Comparison of ENCODE assay signal across 20 cellular contexts in the genomic region with DNA sequence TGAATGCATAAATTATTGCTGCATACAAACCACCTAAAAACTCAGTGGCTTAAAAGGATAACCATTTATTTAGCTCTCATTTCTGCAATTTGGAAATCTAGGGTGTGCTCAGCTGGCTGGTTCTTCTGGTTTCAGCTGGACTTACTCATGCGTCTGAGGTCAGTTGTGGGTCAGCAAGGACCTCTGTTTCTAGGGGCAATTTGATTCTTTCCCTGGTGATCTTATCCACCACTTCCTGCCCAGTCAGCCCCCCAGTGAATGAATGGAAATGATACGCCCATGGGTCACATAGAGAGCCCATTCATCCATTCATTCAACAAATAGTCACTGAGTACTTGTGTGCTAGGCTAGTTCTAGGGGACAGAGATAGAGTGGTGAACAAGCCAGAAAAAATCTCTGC. TPM values are rescaled to one million over a fixed set of nuclear protein-coding genes. Genes with fewer than 3 reads are reported as not detected.
DNase-seq lines count a peak whose midpoint lies in the region; ATAC-seq and TF ChIP-seq lines count a peak whose summit lies in the region.
"Had no signal": no experiment of that assay in that cellular context is flagged by ENCODE, and none has a peak within 500 bp of the region (broad histone marks: within the 10 kb centered on the region; RNA-seq: fewer than 3 reads in every experiment).

No MANE protein-coding gene starts in this region.

- H3K9me3 Mint-ChIP-seq in activated naive CD4-positive, alpha-beta T cell treated with anti-CD3 and anti-CD28 coated beads, Interleukin-2, amount 50 U/mL, for 24 hours = peaks cover 4% of the 10 kb centered on the region
- H3K9me3 Mint-ChIP-seq in activated naive CD4-positive, alpha-beta T cell treated with anti-CD3 and anti-CD28 coated beads for 36 hours = peaks cover 43% of the 10 kb centered on the region
- peaks cover 6 to 11% of the 10 kb centered on the region in 2 donors for H3K9me3 Mint-ChIP-seq in effector memory CD8-positive, alpha-beta T cell
- H3K9me3 Mint-ChIP-seq in activated CD4-positive, alpha-beta memory T cell treated with anti-CD3 and anti-CD28 coated beads for 36 hours = peaks cover 44% of the 10 kb centered on the region

- no peak for DNase-seq in activated naive CD4-positive, alpha-beta T cell treated with anti-CD3 and anti-CD28 coated beads for 36 hours
- peak; percentile 80 for DNase-seq in NCI-H226
- DNase-seq in effector memory CD8-positive, alpha-beta T cell = no peak
- peak; percentile 10 for DNase-seq in sigmoid colon
- no peak for DNase-seq in CD1c-positive myeloid dendritic cell (ENCODE audit: extremely low spot score)
- no peak for DNase-seq in activated CD4-positive, alpha-beta memory T cell treated with anti-CD3 and anti-CD28 coated beads for 36 hours
- DNase-seq: activated B cell treated with CpG ODN at 0.5 μM for 24 hours; H9; left colon; midbrain; NCI-H2029 treated with DMSO at 0.1 percent for 48 hours; stimulated activated CD4-positive, alpha-beta T cell treated with anti-CD3 and anti-CD28 coated beads, Interleukin-12 subunit alpha, Interleukin-12 subunit beta, amount 100 ng/mL, for 4 hours; T-helper 2 cell had no signal

- TF ChIP-seq CTCF in sigmoid colon (IDR thresholded peaks at IDR 0.05) = no peak

- POLR2A ChIA-PET in activated CD4-positive, alpha-beta memory T cell treated with anti-CD3 and anti-CD28 coated beads for 36 hours (lab: Charles Lee) = interaction anchor here (5.2 kb wide), 1 partner anchor 7 kb away, joined by 15 read pairs; no protein-coding TSS in a partner anchor

- CTCF ChIA-PET in activated naive CD4-positive, alpha-beta T cell treated with anti-CD3 and anti-CD28 coated beads for 36 hours (lab: Charles Lee) = no interaction called here
- CTCF ChIA-PET in activated CD4-positive, alpha-beta memory T cell treated with anti-CD3 and anti-CD28 coated beads for 36 hours (lab: Charles Lee) = interaction anchor here (2.0 kb wide), 1 partner anchor 23 kb away, joined by 4 read pairs; no protein-coding TSS in a partner anchor

- no peak overlapping the region for H3K4me3 ChIP-seq in sigmoid colon
- H3K4me3 ChIP-seq: gastroesophageal sphincter had no signal

- no peak overlapping the region for H3K27ac ChIP-seq in sigmoid colon
- H3K27ac ChIP-seq: gastroesophageal sphincter had no signal

- peaks cover 6 to 15% (median 12%) of the 10 kb centered on the region in 4 donors for H3K9me3 ChIP-seq in sigmoid colon

- H3K4me1 ChIP-seq in sigmoid colon = no peaks in the 10 kb centered on the region
- H3K4me1 ChIP-seq: gastroesophageal sphincter had no signal

- H3K27ac Mint-ChIP-seq in activated naive CD4-positive, alpha-beta T cell treated with anti-CD3 and anti-CD28 coated beads, Interleukin-2, amount 50 U/mL, for 24 hours = peak overlapping the region; percentile 68
- H3K27ac Mint-ChIP-seq in activated naive CD4-positive, alpha-beta T cell treated with anti-CD3 and anti-CD28 coated beads for 36 hours = no peak overlapping the region
- peak overlapping the region; percentile 24 to 81 for H3K27ac Mint-ChIP-seq in effector memory CD8-positive, alpha-beta T cell
- no peak overlapping the region for H3K27ac Mint-ChIP-seq in activated CD4-positive, alpha-beta memory T cell treated with anti-CD3 and anti-CD28 coated beads for 36 hours
- H3K27ac Mint-ChIP-seq: activated B cell treated with CpG ODN at 0.5 μM for 24 hours, H9 had no signal

- no peak for ATAC-seq in effector memory CD8-positive, alpha-beta T cell (replicated peaks)
- no peak for ATAC-seq in GM19351 (IDR thresholded peaks at IDR 0.05; ENCODE audit: unreplicated experiment)
- ATAC-seq: gastroesophageal sphincter, left colon, Right ventricle myocardium inferior had no signal

- H3K36me3 ChIP-seq in sigmoid colon = peaks cover 0 to 39% (median 10%) of the 10 kb centered on the region in 4 donors

- WGBS in sigmoid colon, 2 donors = 48 to 95% methylated on average over 2 of the region's 2 CpGs

- intact Hi-C loops in activated naive CD4-positive, alpha-beta T cell treated with anti-CD3 and anti-CD28 coated beads for 36 hours (cut with micrococcal nuclease) = no loop called here
- intact Hi-C loops in sigmoid colon (cut with DNase I) = no loop called here
- intact Hi-C loops in activated CD4-positive, alpha-beta memory T cell treated with anti-CD3 and anti-CD28 coated beads for 36 hours (cut with micrococcal nuclease) = no loop called here

- peaks cover 59% of the 10 kb centered on the region for H3K36me3 Mint-ChIP-seq in activated naive CD4-positive, alpha-beta T cell treated with anti-CD3 and anti-CD28 coated beads, Interleukin-2, amount 50 U/mL, for 24 hours
- H3K36me3 Mint-ChIP-seq in activated naive CD4-positive, alpha-beta T cell treated with anti-CD3 and anti-CD28 coated beads for 36 hours (ENCODE audit: low read depth) = peaks cover 88% of the 10 kb centered on the region
- peaks cover 89% of the 10 kb centered on the region for H3K36me3 Mint-ChIP-seq in effector memory CD8-positive, alpha-beta T cell (ENCODE audit: insufficient read depth)
- peaks cover 92% of the 10 kb centered on the region for H3K36me3 Mint-ChIP-seq in activated CD4-positive, alpha-beta memory T cell treated with anti-CD3 and anti-CD28 coated beads for 36 hours

- no peaks in the 10 kb centered on the region for H3K27me3 Mint-ChIP-seq in activated naive CD4-positive, alpha-beta T cell treated with anti-CD3 and anti-CD28 coated beads, Interleukin-2, amount 50 U/mL, for 24 hours
- H3K27me3 Mint-ChIP-seq in activated naive CD4-positive, alpha-beta T cell treated with anti-CD3 and anti-CD28 coated beads for 36 hours (ENCODE audit: low read depth) = no peaks in the 10 kb centered on the region
- H3K27me3 Mint-ChIP-seq in effector memory CD8-positive, alpha-beta T cell = no peaks in the 10 kb centered on the region
- H3K27me3 Mint-ChIP-seq in activated CD4-positive, alpha-beta memory T cell treated with anti-CD3 and anti-CD28 coated beads for 36 hours = no peaks in the 10 kb centered on the region
- H3K27me3 Mint-ChIP-seq: activated B cell treated with CpG ODN at 0.5 μM for 24 hours had no signal

- no peak overlapping the region for H3K4me3 Mint-ChIP-seq in activated naive CD4-positive, alpha-beta T cell treated with anti-CD3 and anti-CD28 coated beads, Interleukin-2, amount 50 U/mL, for 24 hours
- no peak overlapping the region for H3K4me3 Mint-ChIP-seq in activated naive CD4-positive, alpha-beta T cell treated with anti-CD3 and anti-CD28 coated beads for 36 hours
- no peak overlapping the region for H3K4me3 Mint-ChIP-seq in effector memory CD8-positive, alpha-beta T cell
- no peak overlapping the region for H3K4me3 Mint-ChIP-seq in activated CD4-positive, alpha-beta memory T cell treated with anti-CD3 and anti-CD28 coated beads for 36 hours
- H3K4me3 Mint-ChIP-seq: activated B cell treated with CpG ODN at 0.5 μM for 24 hours, H9 had no signal

- peaks cover 58% of the 10 kb centered on the region for H3K4me1 Mint-ChIP-seq in activated naive CD4-positive, alpha-beta T cell treated with anti-CD3 and anti-CD28 coated beads, Interleukin-2, amount 50 U/mL, for 24 hours
- H3K4me1 Mint-ChIP-seq in activated naive CD4-positive, alpha-beta T cell treated with anti-CD3 and anti-CD28 coated beads for 36 hours (ENCODE audit: low read depth) = peaks cover 55% of the 10 kb centered on the region
- peaks cover 15 to 26% of the 10 kb centered on the region in 2 donors for H3K4me1 Mint-ChIP-seq in effector memory CD8-positive, alpha-beta T cell (ENCODE audit: low read depth in 2 of 2)
- peaks cover 56% of the 10 kb centered on the region for H3K4me1 Mint-ChIP-seq in activated CD4-positive, alpha-beta memory T cell treated with anti-CD3 and anti-CD28 coated beads for 36 hours (ENCODE audit: low read depth)
- H3K4me1 Mint-ChIP-seq: H9 had no signal

- TF ChIP-seq POLR2A in sigmoid colon (IDR thresholded peaks at IDR 0.05) = no peak

- H3K27me3 ChIP-seq in sigmoid colon = peaks cover 0 to 5% (median 0%) of the 10 kb centered on the region in 3 donors

- TF ChIP-seq EP300 in sigmoid colon (IDR thresholded peaks at IDR 0.05) = no peak

RNA-seq across cellular contexts. Expression of a gene that starts 9.9 kb away (rescaled TPM):
- 100 to 1,000 TPM; 289 to 294 TPM for total RNA-seq in activated naive CD4-positive, alpha-beta T cell treated with anti-CD3 and anti-CD28 coated beads for 36 hours
- total RNA-seq in sigmoid colon = 10 to 100 TPM; 20.1 to 32.4 (median 28.8) TPM
- 100 to 1,000 TPM in 1 of 3 donors, 10 to 100 TPM in 2; 18.5 to 102 (median 27.0) TPM for polyA plus RNA-seq in sigmoid colon
- total RNA-seq in activated CD4-positive, alpha-beta memory T cell treated with anti-CD3 and anti-CD28 coated beads for 36 hours = 100 to 1,000 TPM; 334 to 360 TPM

RNA-seq across cellular contexts. Expression of a gene that starts 21.4 kb away (rescaled TPM):
- total RNA-seq in activated naive CD4-positive, alpha-beta T cell treated with anti-CD3 and anti-CD28 coated beads for 36 hours = 1 to 10 TPM in 1 of 2 experiments, under 1 TPM in 1; 0.54 to 1.2 TPM
- 1 to 10 TPM in 1 of 4 donors, not detected in 3; 3.3 TPM for total RNA-seq in sigmoid colon
- 1 to 10 TPM in 1 of 3 donors, not detected in 2; 1.7 TPM for polyA plus RNA-seq in sigmoid colon
- total RNA-seq in activated CD4-positive, alpha-beta memory T cell treated with anti-CD3 and anti-CD28 coated beads for 36 hours = under 1 TPM; 0.77 to 0.93 TPM
- total RNA-seq: astrocyte, gastroesophageal sphincter, left colon, NCI-H460, renal cortical epithelial cell, Right ventricle myocardium inferior had no signal

RNA-seq across cellular contexts. Expression of a gene that starts 25.8 kb away (rescaled TPM):
- total RNA-seq in activated naive CD4-positive, alpha-beta T cell treated with anti-CD3 and anti-CD28 coated beads for 36 hours = 1 to 10 TPM; 3.3 to 3.4 TPM
- 100 to 1,000 TPM in 1 of 4 donors, 10 to 100 TPM in 3; 39.1 to 107 (median 44.6) TPM for total RNA-seq in sigmoid colon
- 10 to 100 TPM in 2 of 3 donors, 1 to 10 TPM in 1; 6.0 to 57.7 (median 15.0) TPM for polyA plus RNA-seq in sigmoid colon
- total RNA-seq in activated CD4-positive, alpha-beta memory T cell treated with anti-CD3 and anti-CD28 coated beads for 36 hours = 1 to 10 TPM; 2.3 to 2.8 TPM
- total RNA-seq: NCI-H460, renal cortical epithelial cell had no signal

RNA-seq across cellular contexts. Expression of a gene that starts 29.6 kb away (rescaled TPM):
- 1 to 10 TPM; 1.1 to 1.7 TPM for total RNA-seq in activated naive CD4-positive, alpha-beta T cell treated with anti-CD3 and anti-CD28 coated beads for 36 hours
- 10 to 100 TPM; 29.0 to 47.1 (median 35.1) TPM for total RNA-seq in sigmoid colon
- 10 to 100 TPM in 1 of 3 donors, 1 to 10 TPM in 2; 4.2 to 35.7 (median 9.0) TPM for polyA plus RNA-seq in sigmoid colon
- under 1 TPM; 0.50 to 0.51 TPM for total RNA-seq in activated CD4-positive, alpha-beta memory T cell treated with anti-CD3 and anti-CD28 coated beads for 36 hours
- total RNA-seq: activated B cell treated with CpG ODN at 0.5 μM for 24 hours, renal cortical epithelial cell had no signal

RNA-seq across cellular contexts. Expression of a gene that starts 48.8 kb away (rescaled TPM):
- not detected for total RNA-seq in activated naive CD4-positive, alpha-beta T cell treated with anti-CD3 and anti-CD28 coated beads for 36 hours
- total RNA-seq in sigmoid colon = 10 to 100 TPM in 2 of 4 donors, 1 to 10 TPM in 2; 3.7 to 15.3 (median 8.2) TPM
- polyA plus RNA-seq in sigmoid colon = 1,000 to 10,000 TPM; 2,472 to 3,333 (median 2,871) TPM
- not detected for total RNA-seq in activated CD4-positive, alpha-beta memory T cell treated with anti-CD3 and anti-CD28 coated beads for 36 hours
- total RNA-seq: activated B cell treated with CpG ODN at 0.5 μM for 24 hours, astrocyte, NCI-H460, renal cortical epithelial cell had no signal

Comparison
In these comparisons a context has a peak if more than half of its experiments do, and no peak if none do; other contexts are left out.
1. H3K27ac Mint-ChIP-seq: peak in activated naive CD4-positive, alpha-beta T cell treated with anti-CD3 and anti-CD28 coated beads, Interleukin-2, amount 50 U/mL, for 24 hours (single experiment) and effector memory CD8-positive, alpha-beta T cell (2 of 2); none in activated naive CD4-positive, alpha-beta T cell treated with anti-CD3 and anti-CD28 coated beads for 36 hours (single experiment) and activated CD4-positive, alpha-beta memory T cell treated with anti-CD3 and anti-CD28 coated beads for 36 hours (single experiment).
2. DNase-seq: peak in NCI-H226 (single experiment) and sigmoid colon (single experiment); none in activated naive CD4-positive, alpha-beta T cell treated with anti-CD3 and anti-CD28 coated beads for 36 hours (single experiment), effector memory CD8-positive, alpha-beta T cell (0 of 3), CD1c-positive myeloid dendritic cell (single experiment) and activated CD4-positive, alpha-beta memory T cell treated with anti-CD3 and anti-CD28 coated beads for 36 hours (single experiment).
3. RNA of a gene that starts 9.9 kb away (total RNA-seq): 334 to 360 TPM in activated CD4-positive, alpha-beta memory T cell treated with anti-CD3 and anti-CD28 coated beads for 36 hours and 289 to 294 TPM in activated naive CD4-positive, alpha-beta T cell treated with anti-CD3 and anti-CD28 coated beads for 36 hours; 20.1 to 32.4 TPM in sigmoid colon; every median in the first group is over 4 times any median in the second.
4. RNA of a gene that starts 25.8 kb away (total RNA-seq): 39.1 to 107 TPM in sigmoid colon; 3.3 to 3.4 TPM in activated naive CD4-positive, alpha-beta T cell treated with anti-CD3 and anti-CD28 coated beads for 36 hours and 2.3 to 2.8 TPM in activated CD4-positive, alpha-beta memory T cell treated with anti-CD3 and anti-CD28 coated beads for 36 hours; every median in the first group is over 4 times any median in the second.